ENCODE assay signal across 17 cellular contexts in genomic region chr17:13359774-13360173, GRCh38.
DNase-seq lines count a peak whose midpoint lies in the region; ATAC-seq and TF ChIP-seq lines count a peak whose summit lies in the region.
"Had no signal": no experiment of that assay in that cellular context is flagged by ENCODE, and none has a peak within 500 bp of the region (broad histone marks: within the 10 kb centered on the region; RNA-seq: fewer than 3 reads in every experiment).

No MANE protein-coding gene starts in this region.

- no peak overlapping the region for H3K4me2 ChIP-seq in PC-3 (ENCODE audit: low read length)
- H3K4me2 ChIP-seq: GM23338 had no signal

- H3K27me3 ChIP-seq in BE2C, result no peaks in the 10 kb centered on the region
- H3K27me3 ChIP-seq in PC-3 (ENCODE audit: low read length), result no peaks in the 10 kb centered on the region

- no peaks in the 10 kb centered on the region for H3K36me3 ChIP-seq in BE2C
- no peaks in the 10 kb centered on the region for H3K36me3 ChIP-seq in PC-3 (ENCODE audit: low read depth, low read length)

- H3K4me3 ChIP-seq in BE2C (ENCODE audit: low read depth, low read length) (no peak overlapping the region), PC-3 (ENCODE audit: low read length) (no peak overlapping the region), fibroblast of pulmonary artery (replicated peaks; ENCODE audit: low read depth, low read length) (no peak overlapping the region)
- H3K4me3 ChIP-seq: GM23338 had no signal

- no peak overlapping the region; the same call in 1 of the 2 replicates for H2AFZ ChIP-seq in PC-3 (ENCODE audit: low read length)
- H2AFZ ChIP-seq: GM23338 had no signal

- no peaks in the 10 kb centered on the region for H3K79me2 ChIP-seq in PC-3 (ENCODE audit: low read length)

- BruUV-seq in PC-3 (replicated peaks; lab: Mats Ljungman, UMichigan), result no TSS peak

- POLR2A ChIA-PET in PC-3 (lab: Charles Lee; ENCODE audit: unreplicated experiment), result no interaction called here

- no peaks in the 10 kb centered on the region for H4K20me1 ChIP-seq in PC-3 (ENCODE audit: low read length)

- H3K27ac ChIP-seq in PC-3 (ENCODE audit: low read length), result no peak overlapping the region

- H3K9me3 ChIP-seq in BE2C, result no peaks in the 10 kb centered on the region
- no peaks in the 10 kb centered on the region for H3K9me3 ChIP-seq in PC-3 (ENCODE audit: low read length)

- H3K4me1 Mint-ChIP-seq in activated naive CD4-positive, alpha-beta T cell treated with anti-CD3 and anti-CD28 coated beads for 36 hours (ENCODE audit: low read depth), result no peaks in the 10 kb centered on the region
- H3K4me1 Mint-ChIP-seq: B cell; CD4-positive, CD25-positive, alpha-beta regulatory T cell; CD8-positive, alpha-beta memory T cell; GM23338 had no signal

- no peaks in the 10 kb centered on the region for H3F3A ChIP-seq in PC-3 (ENCODE audit: low read length, unreplicated experiment)

- H3K9me2 ChIP-seq in PC-3 (replicated peaks; ENCODE audit: low read length), result no peaks in the 10 kb centered on the region

- H3K27me3 Mint-ChIP-seq in activated naive CD4-positive, alpha-beta T cell treated with anti-CD3 and anti-CD28 coated beads for 36 hours (ENCODE audit: low read depth), result peaks cover 3% of the 10 kb centered on the region
- H3K27me3 Mint-ChIP-seq: B cell; CD4-positive, CD25-positive, alpha-beta regulatory T cell had no signal

- H3K36me3 Mint-ChIP-seq in activated naive CD4-positive, alpha-beta T cell treated with anti-CD3 and anti-CD28 coated beads for 36 hours (ENCODE audit: low read depth), result no peaks in the 10 kb centered on the region
- H3K36me3 Mint-ChIP-seq: CD4-positive, CD25-positive, alpha-beta regulatory T cell; CD8-positive, alpha-beta memory T cell had no signal

- intact Hi-C loops in PC-3 (cut with micrococcal nuclease), result no loop called here
- intact Hi-C loops in activated naive CD4-positive, alpha-beta T cell treated with anti-CD3 and anti-CD28 coated beads for 36 hours (cut with micrococcal nuclease), result no loop called here

- peak; percentile 16 for DNase-seq in BE2C
- peak; percentile 32 for DNase-seq in PC-3
- peak; percentile 11 for DNase-seq in fibroblast of pulmonary artery (ENCODE audit: low read depth)
- no peak for DNase-seq in germinal center (ENCODE audit: low spot score)
- DNase-seq in DMS 273 treated with DMSO at 0.1 percent for 48 hours (lab: John Stamatoyannopoulos, UW), result no peak
- DNase-seq in activated naive CD4-positive, alpha-beta T cell treated with anti-CD3 and anti-CD28 coated beads for 36 hours, result no peak
- DNase-seq: 8988T; C1 segment of cervical spinal cord; CD4-positive, CD25-positive, alpha-beta regulatory T cell; CD8-positive, alpha-beta memory T cell; COR-L47; HCEC 1CT had no signal

- H3K9me3 Mint-ChIP-seq in activated naive CD4-positive, alpha-beta T cell treated with anti-CD3 and anti-CD28 coated beads for 36 hours, result no peaks in the 10 kb centered on the region
- H3K9me3 Mint-ChIP-seq: CD4-positive, CD25-positive, alpha-beta regulatory T cell; CD8-positive, alpha-beta memory T cell had no signal

- no peak overlapping the region for H3K9ac ChIP-seq in PC-3 (ENCODE audit: low read length)

- CTCF ChIA-PET in PC-3 (lab: Charles Lee), result no interaction called here
- CTCF ChIA-PET in activated naive CD4-positive, alpha-beta T cell treated with anti-CD3 and anti-CD28 coated beads for 36 hours (lab: Charles Lee), result interaction anchor here (0.6 to 0.7 kb wide), 3 partner anchors 237 to 1183 kb away, joined by 3 read pairs; no protein-coding TSS in a partner anchor

- ATAC-seq in PC-3 (no peak), SK-N-SH treated with all-trans-retinoic acid at 6 μM for 48 hours (peak; percentile 79), HG03095 (IDR thresholded peaks at IDR 0.05; ENCODE audit: unreplicated experiment) (no peak)
- ATAC-seq: GM23338, HepG2 had no signal

- H3K4me3 Mint-ChIP-seq in activated naive CD4-positive, alpha-beta T cell treated with anti-CD3 and anti-CD28 coated beads for 36 hours, result no peak overlapping the region
- H3K4me3 Mint-ChIP-seq: B cell; CD4-positive, CD25-positive, alpha-beta regulatory T cell; CD8-positive, alpha-beta memory T cell; GM23338 had no signal

- TF ChIP-seq CTCF in BE2C (IDR thresholded peaks at IDR 0.05; ENCODE audit: low read depth, low read length) (no peak), PC-3 (conservative IDR thresholded peaks at IDR 0.05; ENCODE audit: low read depth, low read length) (no peak), fibroblast of pulmonary artery (IDR thresholded peaks at IDR 0.05; ENCODE audit: low read length, missing control alignments) (no peak)

- H3K27ac Mint-ChIP-seq in activated naive CD4-positive, alpha-beta T cell treated with anti-CD3 and anti-CD28 coated beads for 36 hours, result no peak overlapping the region
- H3K27ac Mint-ChIP-seq: B cell; CD4-positive, CD25-positive, alpha-beta regulatory T cell; CD8-positive, alpha-beta memory T cell; GM23338 had no signal

- H3K4me1 ChIP-seq in BE2C (no peaks in the 10 kb centered on the region; the same call in 1 of the 2 replicates), PC-3 (ENCODE audit: insufficient read depth, low read length) (no peaks in the 10 kb centered on the region)

TF ChIP-seq in SK-N-SH treated with all-trans-retinoic acid at 6 μM for 48 hours, 23 proteins besides CTCF, POLR2A, EP300 and RAD21:
- TF ChIP-seq PATZ1 (CRISPR knock-in tag; IDR thresholded peaks at IDR 0.05; ENCODE audit: borderline replicate concordance), result no peak
- peak; percentile 19; the same call in 1 of the 2 replicates for TF ChIP-seq TSHZ2 (CRISPR knock-in tag; IDR thresholded peaks at IDR 0.05)
- peak; percentile 27; the same call in 1 of the 2 replicates for TF ChIP-seq ISL1 (CRISPR knock-in tag; IDR thresholded peaks at IDR 0.05)
- TF ChIP-seq TOX (CRISPR knock-in tag; IDR thresholded peaks at IDR 0.05; ENCODE audit: borderline replicate concordance), result peak; percentile 13; the same call in 1 of the 2 replicates
TF ChIP-seq in SK-N-SH treated with all-trans-retinoic acid at 6 μM for 48 hours: peak in this region for 3.

Comparison
In these comparisons a context has a peak if more than half of its experiments do, and no peak if none do; other contexts are left out.
1. DNase-seq: peak in BE2C (single experiment), PC-3 (single experiment) and fibroblast of pulmonary artery (single experiment); none in germinal center (single experiment), DMS 273 treated with DMSO at 0.1 percent for 48 hours (single experiment) and activated naive CD4-positive, alpha-beta T cell treated with anti-CD3 and anti-CD28 coated beads for 36 hours (single experiment).